In the genomic region with DNA sequence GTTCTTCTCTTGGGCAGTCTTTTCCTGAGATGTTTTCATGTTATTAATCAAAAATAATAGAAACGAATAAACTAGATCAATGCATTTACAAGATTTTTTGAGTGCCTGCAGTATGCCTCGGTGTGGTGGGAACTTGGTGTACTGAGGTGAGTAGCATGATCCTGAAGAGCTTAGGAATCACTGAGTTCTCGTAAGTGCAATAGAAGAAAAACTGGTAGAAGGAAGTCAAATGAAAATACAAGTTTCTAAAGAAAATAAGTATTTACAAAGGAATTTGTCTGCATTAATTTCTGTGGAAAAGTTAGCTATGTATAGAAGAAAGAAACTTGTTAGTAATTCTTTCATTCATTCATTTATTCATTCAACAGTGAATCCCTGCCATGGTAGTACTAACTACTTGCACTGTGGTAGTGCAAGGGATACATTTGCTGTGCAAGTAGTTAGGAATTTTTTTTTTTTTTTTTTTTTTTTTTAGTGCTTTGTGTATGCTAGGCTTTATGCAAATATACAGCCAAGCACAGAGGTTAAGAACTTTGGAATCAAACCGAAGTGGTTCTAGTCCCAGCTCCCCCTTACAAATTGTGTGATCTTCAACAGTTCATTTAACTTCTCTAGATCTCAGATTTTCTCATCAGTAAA, we compare ENCODE assay signal across 1 cellular context.
TF ChIP-seq lines count a peak whose summit lies in the region.

No MANE protein-coding gene starts in this region.

TF ChIP-seq in WTC11, 78 proteins besides CTCF, POLR2A, EP300 and RAD21 (continued from another document):
- TF ChIP-seq, protein P1, sequence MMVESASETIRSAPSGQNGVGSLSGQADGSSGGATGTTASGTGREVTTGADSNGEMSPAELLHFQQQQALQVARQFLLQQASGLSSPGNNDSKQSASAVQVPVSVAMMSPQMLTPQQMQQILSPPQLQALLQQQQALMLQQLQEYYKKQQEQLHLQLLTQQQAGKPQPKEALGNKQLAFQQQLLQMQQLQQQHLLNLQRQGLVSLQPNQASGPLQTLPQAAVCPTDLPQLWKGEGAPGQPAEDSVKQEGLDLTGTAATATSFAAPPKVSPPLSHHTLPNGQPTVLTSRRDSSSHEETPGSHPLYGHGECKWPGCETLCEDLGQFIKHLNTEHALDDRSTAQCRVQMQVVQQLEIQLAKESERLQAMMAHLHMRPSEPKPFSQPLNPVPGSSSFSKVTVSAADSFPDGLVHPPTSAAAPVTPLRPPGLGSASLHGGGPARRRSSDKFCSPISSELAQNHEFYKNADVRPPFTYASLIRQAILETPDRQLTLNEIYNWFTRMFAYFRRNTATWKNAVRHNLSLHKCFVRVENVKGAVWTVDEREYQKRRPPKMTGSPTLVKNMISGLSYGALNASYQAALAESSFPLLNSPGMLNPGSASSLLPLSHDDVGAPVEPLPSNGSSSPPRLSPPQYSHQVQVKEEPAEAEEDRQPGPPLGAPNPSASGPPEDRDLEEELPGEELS (CRISPR knock-in tag; IDR thresholded peaks at IDR 0.05) = no peak
- no peak for TF ChIP-seq OVOL2 (CRISPR knock-in tag; IDR thresholded peaks at IDR 0.05; ENCODE audit: borderline replicate concordance)
